In the genomic region with DNA sequence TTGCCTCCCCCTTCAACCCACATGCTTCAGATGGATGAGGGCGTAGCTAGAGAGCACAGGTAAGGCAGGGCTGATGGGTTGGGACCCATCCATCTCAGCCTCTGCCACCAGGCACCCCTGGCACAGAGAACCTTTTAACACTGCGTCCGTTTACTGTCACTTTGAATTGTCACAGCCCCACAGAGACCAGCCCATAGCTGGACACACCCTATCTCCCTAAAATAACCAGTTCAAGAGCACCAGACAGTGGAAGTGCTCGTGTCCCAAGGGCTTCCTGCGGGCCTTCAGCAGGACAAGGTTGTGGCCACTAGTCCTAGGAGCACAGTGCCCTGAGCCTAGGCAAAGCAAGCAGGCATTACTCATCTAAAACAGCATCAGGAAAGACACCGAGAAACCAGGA, we compare ENCODE assay signal across 8 cellular contexts. TPM values are rescaled to one million over a fixed set of nuclear protein-coding genes. Genes with fewer than 3 reads are reported as not detected.
"Had no signal": no experiment of that assay in that cellular context is flagged by ENCODE, and none has a peak within 500 bp of the region (broad histone marks: within the 10 kb centered on the region; RNA-seq: fewer than 3 reads in every experiment).

No MANE protein-coding gene starts in this region.

RNA-seq across cellular contexts. Expression of gene ACOXL, which starts 34.1 kb away (rescaled TPM):
- total RNA-seq: Peyer's patch, Right ventricle myocardium inferior, Right ventricle myocardium superior, RPMI7951, SJCRH30, SJSA1, SK-MEL-5 had no signal
- polyA plus RNA-seq: SK-N-SH had no signal
